ENCODE assay signal across 8 cellular contexts in the genomic region with DNA sequence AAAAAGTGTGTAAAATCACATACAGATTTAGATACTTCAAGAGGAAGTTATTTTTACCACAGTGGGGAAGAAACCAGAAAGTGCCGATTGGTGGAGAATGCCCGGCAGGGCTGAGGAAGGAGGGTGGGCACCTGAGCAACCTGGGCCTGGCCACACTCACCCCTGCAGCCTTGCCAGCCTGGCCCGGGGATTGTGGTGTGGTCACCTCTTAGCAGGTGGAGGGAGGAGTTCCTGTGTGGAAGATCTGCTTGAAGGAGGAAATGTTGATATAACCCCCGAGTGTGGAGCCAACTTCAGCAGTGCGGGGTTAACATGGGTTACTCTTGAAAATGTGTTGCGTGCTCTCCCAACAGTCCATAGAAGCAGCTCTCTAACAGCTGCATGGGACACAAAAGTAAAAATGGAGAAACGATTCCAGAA. TPM values are rescaled to one million over a fixed set of nuclear protein-coding genes. Genes with fewer than 3 reads are reported as not detected.
DNase-seq lines count a peak whose midpoint lies in the region; ATAC-seq and TF ChIP-seq lines count a peak whose summit lies in the region.

No MANE protein-coding gene starts in this region.

- peaks cover 52% of the 10 kb centered on the region for H4K20me1 ChIP-seq in neural progenitor cell (ENCODE audit: low read depth)

- H3K79me2 ChIP-seq in neural progenitor cell (ENCODE audit: low read depth), result peaks cover 100% of the 10 kb centered on the region

- intact Hi-C loops in prostate gland (cut with DNase I), result no loop called here

- H3K9me3 Mint-ChIP-seq in neural progenitor cell, result peaks cover 23% of the 10 kb centered on the region

- H3K27ac ChIP-seq in SJSA1 (peak overlapping the region; percentile 14; the same call in 1 of the 2 replicates), neural progenitor cell (no peak overlapping the region), prostate gland (peak overlapping the region in 1 of 2 donors; percentile 68)

- H3K36me3 ChIP-seq in SJSA1 (no peaks in the 10 kb centered on the region), neural progenitor cell (no peaks in the 10 kb centered on the region), prostate gland (no peaks in the 10 kb centered on the region)

- peak overlapping the region; percentile 98 for H3K27ac Mint-ChIP-seq in neural progenitor cell

- H3K4me1 ChIP-seq in SJSA1 (replicated peaks) (peaks cover 27% of the 10 kb centered on the region), neural progenitor cell (peaks cover 23% of the 10 kb centered on the region), prostate gland (replicated peaks) (no peaks in the 10 kb centered on the region)

- H3K4me2 ChIP-seq in neural progenitor cell, result peak overlapping the region; percentile 57

- no peak overlapping the region for H2AFZ ChIP-seq in neural progenitor cell (replicated peaks)

- H3K36me3 Mint-ChIP-seq in neural progenitor cell, result peaks cover 28% of the 10 kb centered on the region

- ATAC-seq in GM18907 (IDR thresholded peaks at IDR 0.05; ENCODE audit: unreplicated experiment), result peak; percentile 11
- no peak for ATAC-seq in HG02870 (IDR thresholded peaks at IDR 0.05; ENCODE audit: unreplicated experiment)
- no peak for ATAC-seq in GM21737 (IDR thresholded peaks at IDR 0.05; ENCODE audit: unreplicated experiment)

- WGBS in prostate gland, result 17% methylated on average over 7 of the region's 7 CpGs

- H3F3A ChIP-seq in neural progenitor cell (ENCODE audit: low read depth), result peaks cover 23% of the 10 kb centered on the region

- peak overlapping the region; percentile 31 for H3K4me3 Mint-ChIP-seq in neural progenitor cell

- H3K9ac ChIP-seq in neural progenitor cell, result no peak overlapping the region

- no peak for TF ChIP-seq CTCF in neural progenitor cell (IDR thresholded peaks at IDR 0.05)
- no peak for TF ChIP-seq CTCF in prostate gland (IDR thresholded peaks at IDR 0.05)

- H3K27me3 ChIP-seq in SJSA1 (replicated peaks) (no peaks in the 10 kb centered on the region), neural progenitor cell (no peaks in the 10 kb centered on the region), prostate gland (replicated peaks; ENCODE audit: insufficient read depth) (no peaks in the 10 kb centered on the region)

- TF ChIP-seq POLR2A in prostate gland (IDR thresholded peaks at IDR 0.05), result no peak

- H3K9me3 ChIP-seq in SJSA1 (replicated peaks) (no peaks in the 10 kb centered on the region), neural progenitor cell (ENCODE audit: low read depth) (peaks cover 3% of the 10 kb centered on the region), prostate gland (no peaks in the 10 kb centered on the region)

- no peak overlapping the region; the same call in 1 of the 2 replicates for H3K4me3 ChIP-seq in SJSA1
- H3K4me3 ChIP-seq in neural progenitor cell, result no peak overlapping the region
- H3K4me3 ChIP-seq in prostate gland, result no peak overlapping the region

- DNase-seq in SJSA1 (ENCODE audit: low read depth in 1 of 2, low spot score in 2 of 2) (no peak), neural progenitor cell (ENCODE audit: low spot score) (no peak), prostate gland (ENCODE audit: low spot score) (no peak), SW480 (ENCODE audit: low spot score) (no peak)
- peak; percentile 32 for DNase-seq in effector CD4-positive, alpha-beta T cell

- H3K27me3 Mint-ChIP-seq in neural progenitor cell (ENCODE audit: insufficient read depth, low read depth), result peaks cover 11% of the 10 kb centered on the region

- H3K4me1 Mint-ChIP-seq in neural progenitor cell, result peaks cover 36% of the 10 kb centered on the region

RNA-seq across cellular contexts. Expression of a gene that starts 14.7 kb away (rescaled TPM):
- total RNA-seq in SJSA1 (2014; rRNA removed; shearing (Covaris generic)), result 6.7 and 7.6 TPM in 2 replicates
- total RNA-seq in neural progenitor cell (ENCODE audit: low replicate concordance) (33.3 and 33.9 TPM in 2 replicates), prostate gland (10 to 100 TPM in 1 of 2 donors, 1 to 10 TPM in 1; 6.6 to 12.9 TPM)
